15 cellular contexts compared by ENCODE assay signal in genomic region chr1:109639063-109639840, GRCh38. TPM values are rescaled to one million over a fixed set of nuclear protein-coding genes. Genes with fewer than 3 reads are reported as not detected.
DNase-seq lines count a peak whose midpoint lies in the region; ATAC-seq, FAIRE-seq and TF ChIP-seq lines count a peak whose summit lies in the region.
"Had no signal": no experiment of that assay in that cellular context is flagged by ENCODE, and none has a peak within 500 bp of the region (broad histone marks: within the 10 kb centered on the region; RNA-seq: fewer than 3 reads in every experiment).

No MANE protein-coding gene starts in this region.

- H3K27me3 ChIP-seq in adrenal gland (no peaks in the 10 kb centered on the region), upper lobe of right lung (no peaks in the 10 kb centered on the region), HepG2 (ENCODE audit: control insufficient read depth in 1 of 2, insufficient read depth in 2 of 2, low read length in 2 of 2) (0 out of 5 replicates have a peak, but pooled peaks cover 0 to 3% of the 10 kb centered on the region in 2 experiments)
- H3K27me3 ChIP-seq: BLaER1 treated with 17β-estradiol and CSF1 and Interleukin-3, amounts not matched to agents 10 nM and 100 nM had no signal

- no peak overlapping the region for H3K4me2 ChIP-seq in HepG2 (ENCODE audit: low read depth, low read length)
- H3K4me2 ChIP-seq: BLaER1 treated with 17β-estradiol and CSF1 and Interleukin-3, amounts not matched to agents 10 nM and 100 nM had no signal

- no peak overlapping the region for H3K27ac Mint-ChIP-seq in activated CD8-positive, alpha-beta T cell treated with anti-CD3 and anti-CD28 coated beads, Interleukin-2, amount 10 ng/mL, durations not matched to agents 7 days and 5 days
- H3K27ac Mint-ChIP-seq in activated CD8-positive, alpha-beta T cell treated with anti-CD3 and anti-CD28 coated beads for 36 hours = no peak overlapping the region

- POLR2A ChIA-PET in activated CD8-positive, alpha-beta T cell treated with anti-CD3 and anti-CD28 coated beads, Interleukin-2, amount 10 ng/mL, durations not matched to agents 7 days and 5 days (lab: Charles Lee) = interaction anchor here (0.5 to 3.5 kb wide), 7 partner anchors 10 to 395 kb away, joined by 3 to 29 read pairs (median 4); partner anchors contain the start of genes AMPD2, GNAI3 and STRIP1
- POLR2A ChIA-PET in activated CD8-positive, alpha-beta T cell treated with anti-CD3 and anti-CD28 coated beads for 36 hours (lab: Charles Lee) = interaction anchor here (0.6 to 1.7 kb wide), 6 partner anchors 12 to 345 kb away, joined by 3 to 4 read pairs (median 4); partner anchors contain the start of genes AHCYL1, AMPD2 and GNAT2
- POLR2A ChIA-PET in HepG2 (lab: Yijun Ruan, JAX) = interaction anchor here (1.2 to 3.8 kb wide), 6 partner anchors 11 to 135 kb away, joined by 3 to 23 read pairs (median 4); partner anchors contain the start of genes EPS8L3 and GNAI3

- 82 to 83% (median 83%) methylated on average over 5 to 9 of the region's 9 CpGs for WGBS in adrenal gland, 4 donors
- WGBS in HepG2 (ENCODE audit: low lambda C conversion rate) = 32% methylated on average over 6 of the region's 9 CpGs

- H3K36me3 ChIP-seq in adrenal gland (replicated peaks in 1 of 2) (no peaks in the 10 kb centered on the region), upper lobe of right lung (no peaks in the 10 kb centered on the region), HepG2 (replicated peaks in 1 of 2; ENCODE audit: control insufficient read depth in 1 of 2, insufficient read depth in 2 of 2, low read length in 2 of 2) (no peaks in the 10 kb centered on the region)
- H3K36me3 ChIP-seq: BLaER1 treated with 17β-estradiol and CSF1 and Interleukin-3, amounts not matched to agents 10 nM and 100 nM had no signal

- in situ Hi-C loops in HepG2 (cut with HindIII; ENCODE audit: extremely low pct_ligation_motif_present, low pct_unique_long_range_greater_than_20kb) = no loop called here

- peaks cover 35% of the 10 kb centered on the region for H3K4me1 Mint-ChIP-seq in activated CD8-positive, alpha-beta T cell treated with anti-CD3 and anti-CD28 coated beads, Interleukin-2, amount 10 ng/mL, durations not matched to agents 7 days and 5 days (ENCODE audit: low read depth)
- peaks cover 18% of the 10 kb centered on the region for H3K4me1 Mint-ChIP-seq in activated CD8-positive, alpha-beta T cell treated with anti-CD3 and anti-CD28 coated beads for 36 hours (ENCODE audit: low read depth)

- peaks cover 4% of the 10 kb centered on the region for H3K27me3 Mint-ChIP-seq in activated CD8-positive, alpha-beta T cell treated with anti-CD3 and anti-CD28 coated beads, Interleukin-2, amount 10 ng/mL, durations not matched to agents 7 days and 5 days (ENCODE audit: low read depth)
- H3K27me3 Mint-ChIP-seq in activated CD8-positive, alpha-beta T cell treated with anti-CD3 and anti-CD28 coated beads for 36 hours = no peaks in the 10 kb centered on the region

- no peaks in the 10 kb centered on the region for H3K79me2 ChIP-seq in HepG2 (ENCODE audit: insufficient read depth, low read length)

- H3K9me3 Mint-ChIP-seq in activated CD8-positive, alpha-beta T cell treated with anti-CD3 and anti-CD28 coated beads, Interleukin-2, amount 10 ng/mL, durations not matched to agents 7 days and 5 days (ENCODE audit: insufficient read depth) = no peaks in the 10 kb centered on the region
- H3K9me3 Mint-ChIP-seq in activated CD8-positive, alpha-beta T cell treated with anti-CD3 and anti-CD28 coated beads for 36 hours = no peaks in the 10 kb centered on the region

- H3K4me1 ChIP-seq in adrenal gland (replicated peaks in 1 of 2) (peaks cover 0 to 11% of the 10 kb centered on the region in 2 donors), upper lobe of right lung (peaks cover 8% of the 10 kb centered on the region), HepG2 (ENCODE audit: insufficient read depth, low read length) (peaks cover 33% of the 10 kb centered on the region)

- TF ChIP-seq RAD21 in HepG2 (CRISPR knock-in tag; IDR thresholded peaks at IDR 0.05) = no peak

- CTCF ChIA-PET in activated CD8-positive, alpha-beta T cell treated with anti-CD3 and anti-CD28 coated beads, Interleukin-2, amount 10 ng/mL, durations not matched to agents 7 days and 5 days (lab: Charles Lee) = interaction anchor here (0.6 to 13.1 kb wide), 48 partner anchors 11 to 466 kb away, joined by 3 to 340 read pairs (median 10); partner anchors contain the start of genes AHCYL1, AMIGO1, AMPD2 and GNAI3
- CTCF ChIA-PET in activated CD8-positive, alpha-beta T cell treated with anti-CD3 and anti-CD28 coated beads for 36 hours (lab: Charles Lee) = interaction anchor here (0.6 to 18.5 kb wide), 57 partner anchors 9 to 421 kb away, joined by 3 to 294 read pairs (median 9); partner anchors contain the start of genes AHCYL1, AMPD2, GNAI3 and GNAT2
- CTCF ChIA-PET in HepG2 (lab: Yijun Ruan, JAX; ENCODE audit: low intra/inter-chr PET ratio, low total read pairs) = interaction anchor here (1.2 to 2.6 kb wide), 2 partner anchors 93 to 134 kb away, joined by 7 to 13 read pairs; no protein-coding TSS in a partner anchor

- no peaks in the 10 kb centered on the region for H4K20me1 ChIP-seq in HepG2 (ENCODE audit: insufficient read depth, low read length)

- intact Hi-C loops in activated CD8-positive, alpha-beta T cell treated with anti-CD3 and anti-CD28 coated beads for 36 hours (cut with micrococcal nuclease) = no loop called here
- intact Hi-C loops in adrenal gland (cut with DNase I) = no loop called here
- intact Hi-C loops in upper lobe of right lung (cut with DNase I) = no loop called here
- intact Hi-C loops in HepG2 (cut with micrococcal nuclease; ENCODE audit: unreplicated experiment) = loop anchor here (2.0 kb wide), 1 partner anchor 96 kb away; no protein-coding TSS in a partner anchor

- H2AFZ ChIP-seq in HepG2 (ENCODE audit: low read length) = no peak overlapping the region

- no peak for TF ChIP-seq EP300 in HepG2 (IDR thresholded peaks at IDR 0.05; ENCODE audit: low read depth in 2 of 2, low read length in 2 of 2)
- TF ChIP-seq EP300 in HepG2 (CRISPR knock-in tag; IDR thresholded peaks at IDR 0.05; ENCODE audit: borderline replicate concordance) = no peak

- H3K9me3 ChIP-seq in adrenal gland (replicated peaks in 1 of 3) = no peaks in the 10 kb centered on the region
- no peaks in the 10 kb centered on the region for H3K9me3 ChIP-seq in upper lobe of right lung
- no peaks in the 10 kb centered on the region for H3K9me3 ChIP-seq in HepG2 (ENCODE audit: low read length)
- H3K9me3 ChIP-seq: BLaER1 treated with 17β-estradiol and CSF1 and Interleukin-3, amounts not matched to agents 10 nM and 100 nM had no signal

- H3K36me3 Mint-ChIP-seq in activated CD8-positive, alpha-beta T cell treated with anti-CD3 and anti-CD28 coated beads, Interleukin-2, amount 10 ng/mL, durations not matched to agents 7 days and 5 days (ENCODE audit: low read depth) = no peaks in the 10 kb centered on the region
- H3K36me3 Mint-ChIP-seq in activated CD8-positive, alpha-beta T cell treated with anti-CD3 and anti-CD28 coated beads for 36 hours (ENCODE audit: low read depth) = no peaks in the 10 kb centered on the region

- TF ChIP-seq POLR2A in adrenal gland (IDR thresholded peaks at IDR 0.05) (no peak), erythroblast (IDR thresholded peaks at IDR 0.05; ENCODE audit: low read length) (no peak), HepG2 (IDR thresholded peaks at IDR 0.05; ENCODE audit: insufficient read depth in 1 of 2, low read depth in 2 of 2, low read length in 2 of 2) (no peak)

- H3K9ac ChIP-seq in HepG2 (ENCODE audit: insufficient read depth, low read depth, low read length) = no peak overlapping the region
- H3K9ac ChIP-seq: BLaER1 treated with 17β-estradiol and CSF1 and Interleukin-3, amounts not matched to agents 10 nM and 100 nM had no signal

- TF ChIP-seq CTCF in activated CD8-positive, alpha-beta T cell treated with anti-CD3 and anti-CD28 coated beads for 36 hours (IDR thresholded peaks at IDR 0.05) = no peak
- TF ChIP-seq CTCF in adrenal gland (IDR thresholded peaks at IDR 0.05) (no peak), upper lobe of right lung (IDR thresholded peaks at IDR 0.05) (no peak), HepG2 (CRISPR knock-in tag; IDR thresholded peaks at IDR 0.05) (no peak)

- no peak for FAIRE-seq in HepG2 (lab: Jason Lieb, UNC)
- FAIRE-seq: H54, RCC 7860 had no signal

- no peak for ATAC-seq in activated CD8-positive, alpha-beta T cell treated with anti-CD3 and anti-CD28 coated beads, Interleukin-2, amount 10 ng/mL, durations not matched to agents 7 days and 5 days
- ATAC-seq in activated CD8-positive, alpha-beta T cell treated with anti-CD3 and anti-CD28 coated beads for 36 hours = no peak
- ATAC-seq in upper lobe of right lung (no peak), HepG2 (no peak)

- DNase-seq in activated CD8-positive, alpha-beta T cell treated with anti-CD3 and anti-CD28 coated beads, Interleukin-2, amount 10 ng/mL, durations not matched to agents 7 days and 5 days = peak; percentile 16
- no peak for DNase-seq in activated CD8-positive, alpha-beta T cell treated with anti-CD3 and anti-CD28 coated beads for 36 hours
- DNase-seq in adrenal gland = peak in 4 of 7 donors; percentile 9 to 49 (median 11)
- peak; percentile 37 to 58 for DNase-seq in erythroblast (lab: John Stamatoyannopoulos, UW)
- peak; percentile 40 for DNase-seq in upper lobe of right lung
- no peak for DNase-seq in HepG2 (ENCODE audit: low spot score)
- DNase-seq in OCI-M2 (lab: John Stamatoyannopoulos, UW; ENCODE audit: unreplicated experiment) = no peak
- DNase-seq in NOMO-1 (lab: John Stamatoyannopoulos, UW; ENCODE audit: unreplicated experiment in 2 of 2) = no peak
- DNase-seq: GF-D8, NCI-H2081 treated with DMSO at 0.1 percent for 48 hours, NCI-H226 had no signal

- H3K4me3 ChIP-seq in adrenal gland (no peak overlapping the region), upper lobe of right lung (no peak overlapping the region), HepG2 (replicated peaks in 1 of 3; ENCODE audit: insufficient read depth in 1 of 3, low read depth in 2 of 3, low read length in 3 of 3) (no peak overlapping the region)
- H3K4me3 ChIP-seq: BLaER1 treated with 17β-estradiol and CSF1 and Interleukin-3, amounts not matched to agents 10 nM and 100 nM had no signal

- no peak overlapping the region for H3K27ac ChIP-seq in adrenal gland
- no peak overlapping the region for H3K27ac ChIP-seq in upper lobe of right lung
- H3K27ac ChIP-seq in HepG2 (ENCODE audit: extremely low read length, insufficient read depth, low read length) = no peak overlapping the region
- H3K27ac ChIP-seq: BLaER1 treated with 17β-estradiol and CSF1 and Interleukin-3, amounts not matched to agents 10 nM and 100 nM had no signal

- no peak overlapping the region for H3K4me3 Mint-ChIP-seq in activated CD8-positive, alpha-beta T cell treated with anti-CD3 and anti-CD28 coated beads, Interleukin-2, amount 10 ng/mL, durations not matched to agents 7 days and 5 days
- H3K4me3 Mint-ChIP-seq in activated CD8-positive, alpha-beta T cell treated with anti-CD3 and anti-CD28 coated beads for 36 hours = no peak overlapping the region

- BruUV-seq in HepG2 (replicated peaks; lab: Mats Ljungman, UMichigan) = no TSS peak

RNA-seq across cellular contexts. Expression of gene GSTM4, which starts 16.6 kb away (rescaled TPM):
- 10 to 100 TPM; 17.0 to 18.5 TPM for total RNA-seq in activated CD8-positive, alpha-beta T cell treated with anti-CD3 and anti-CD28 coated beads, Interleukin-2, amount 10 ng/mL, durations not matched to agents 7 days and 5 days
- total RNA-seq in activated CD8-positive, alpha-beta T cell treated with anti-CD3 and anti-CD28 coated beads for 36 hours = 10 to 100 TPM in 1 of 2 experiments, 1 to 10 TPM in 1; 8.3 to 10.5 TPM
- total RNA-seq in adrenal gland (10 to 100 TPM; 20.5 to 71.0 (median 32.5) TPM), upper lobe of right lung (17.2 TPM), HepG2 (2016; rRNA removed; fragmentation: Illumina TruSeq; extraction: Trizol) (25.3 and 30.6 TPM in 2 replicates)
- polyA plus RNA-seq in adrenal gland (10 to 100 TPM; 20.7 to 57.5 (median 40.8) TPM), HepG2 (2011; rRNA removed) (36.7 and 40.8 TPM in 2 replicates)
- 5.6 and 6.1 TPM in 2 replicates for total RNA-seq in HepG2 (2016; cell fraction: cytosol; rRNA removed; fragmentation: Illumina TruSeq; extraction: Trizol; ENCODE audit: low read depth)
- 24.3 and 31.1 TPM in 2 replicates for total RNA-seq in HepG2 (2016; cell fraction: insoluble cytoplasmic fraction; rRNA removed; fragmentation: Illumina TruSeq; extraction: Trizol)
- total RNA-seq in HepG2 (2016; cell fraction: membrane; rRNA removed; fragmentation: Illumina TruSeq; extraction: Trizol) = 7.3 and 9.5 TPM in 2 replicates
- 21.1 and 23.4 TPM in 2 replicates for total RNA-seq in HepG2 (2016; cell fraction: nucleus; rRNA removed; fragmentation: Illumina TruSeq; extraction: Trizol)
- polyA plus RNA-seq in HepG2 (2011; cell fraction: cytosol; rRNA removed) = 29.0 and 30.5 TPM in 2 replicates
- polyA plus RNA-seq in HepG2 (2011; cell fraction: nucleus; rRNA removed) = 60.6 and 65.2 TPM in 2 replicates
- 22.1 and 35.2 TPM in 2 replicates for polyA plus RNA-seq in HepG2 (2012)
- 7.6 and 9.9 TPM in 2 replicates for polyA plus RNA-seq in HepG2 (2016; cell fraction: cytosol; fragmentation: Illumina TruSeq; extraction: Trizol; ENCODE audit: low read depth)
- polyA plus RNA-seq in HepG2 (2016; cell fraction: insoluble cytoplasmic fraction; fragmentation: Illumina TruSeq; extraction: Trizol; ENCODE audit: low read depth) = 56.0 and 57.9 TPM in 2 replicates
- polyA plus RNA-seq in HepG2 (2016; cell fraction: membrane; fragmentation: Illumina TruSeq; extraction: Trizol; ENCODE audit: low read depth) = 10.7 and 14.0 TPM in 2 replicates
- 45.9 and 50.6 TPM in 2 replicates for polyA plus RNA-seq in HepG2 (2016; cell fraction: nucleus; fragmentation: Illumina TruSeq; extraction: Trizol; ENCODE audit: insufficient read depth, low read depth)
- 10.0 and 40.8 TPM in 2 replicates for polyA minus RNA-seq in HepG2 (2011; rRNA and poly(A)+ RNA removed; ENCODE audit: low replicate concordance)
- 14.8 and 15.5 TPM in 2 replicates for polyA minus RNA-seq in HepG2 (2011; cell fraction: cytosol; rRNA and poly(A)+ RNA removed)
- 23.6 and 26.2 TPM in 2 replicates for polyA minus RNA-seq in HepG2 (2011; cell fraction: nucleus; rRNA and poly(A)+ RNA removed)

RNA-seq across cellular contexts. Expression of gene AMPD2, which starts 19.6 kb away (rescaled TPM):
- 100 to 1,000 TPM; 123 to 133 TPM for total RNA-seq in activated CD8-positive, alpha-beta T cell treated with anti-CD3 and anti-CD28 coated beads, Interleukin-2, amount 10 ng/mL, durations not matched to agents 7 days and 5 days
- 100 to 1,000 TPM; 107 to 119 TPM for total RNA-seq in activated CD8-positive, alpha-beta T cell treated with anti-CD3 and anti-CD28 coated beads for 36 hours
- total RNA-seq in adrenal gland = 100 to 1,000 TPM in 1 of 8 donors, 10 to 100 TPM in 7; 40.3 to 170 (median 71.8) TPM
- 100 to 1,000 TPM in 1 of 3 donors, 10 to 100 TPM in 2; 32.3 to 130 (median 60.7) TPM for polyA plus RNA-seq in adrenal gland
- 56.9 TPM for total RNA-seq in upper lobe of right lung
- 35.4 and 62.3 TPM in 2 replicates for total RNA-seq in HepG2 (2016; rRNA removed; fragmentation: Illumina TruSeq; extraction: Trizol)
- total RNA-seq in HepG2 (2016; cell fraction: cytosol; rRNA removed; fragmentation: Illumina TruSeq; extraction: Trizol; ENCODE audit: low read depth) = 20.0 and 20.2 TPM in 2 replicates
- total RNA-seq in HepG2 (2016; cell fraction: insoluble cytoplasmic fraction; rRNA removed; fragmentation: Illumina TruSeq; extraction: Trizol) = 32.6 and 64.7 TPM in 2 replicates
- total RNA-seq in HepG2 (2016; cell fraction: membrane; rRNA removed; fragmentation: Illumina TruSeq; extraction: Trizol) = 19.8 and 21.1 TPM in 2 replicates
- 80.0 and 95.3 TPM in 2 replicates for total RNA-seq in HepG2 (2016; cell fraction: nucleus; rRNA removed; fragmentation: Illumina TruSeq; extraction: Trizol)
- polyA plus RNA-seq in HepG2 (2011; rRNA removed) = 82.0 and 101 TPM in 2 replicates
- polyA plus RNA-seq in HepG2 (2011; cell fraction: cytosol; rRNA removed) = 18.3 and 29.8 TPM in 2 replicates
- polyA plus RNA-seq in HepG2 (2011; cell fraction: nucleus; rRNA removed) = 742 and 904 TPM in 2 replicates
- polyA plus RNA-seq in HepG2 (2012) = 61.2 and 88.0 TPM in 2 replicates
- 4.4 and 5.7 TPM in 2 replicates for polyA plus RNA-seq in HepG2 (2016; cell fraction: cytosol; fragmentation: Illumina TruSeq; extraction: Trizol; ENCODE audit: low read depth)
- 30.8 and 40.4 TPM in 2 replicates for polyA plus RNA-seq in HepG2 (2016; cell fraction: insoluble cytoplasmic fraction; fragmentation: Illumina TruSeq; extraction: Trizol; ENCODE audit: low read depth)
- polyA plus RNA-seq in HepG2 (2016; cell fraction: membrane; fragmentation: Illumina TruSeq; extraction: Trizol; ENCODE audit: low read depth) = 9.8 and 10.4 TPM in 2 replicates
- 212 and 215 TPM in 2 replicates for polyA plus RNA-seq in HepG2 (2016; cell fraction: nucleus; fragmentation: Illumina TruSeq; extraction: Trizol; ENCODE audit: insufficient read depth, low read depth)
- polyA minus RNA-seq in HepG2 (2011; rRNA and poly(A)+ RNA removed; ENCODE audit: low replicate concordance) = 85.1 and 107 TPM in 2 replicates
- polyA minus RNA-seq in HepG2 (2011; cell fraction: cytosol; rRNA and poly(A)+ RNA removed) = 18.3 and 23.2 TPM in 2 replicates
- 112 and 125 TPM in 2 replicates for polyA minus RNA-seq in HepG2 (2011; cell fraction: nucleus; rRNA and poly(A)+ RNA removed)

RNA-seq across cellular contexts. Expression of gene GNAT2, which starts 19.8 kb away (rescaled TPM):
- total RNA-seq in activated CD8-positive, alpha-beta T cell treated with anti-CD3 and anti-CD28 coated beads, Interleukin-2, amount 10 ng/mL, durations not matched to agents 7 days and 5 days = not detected
- under 1 TPM; 0.81 to 0.88 TPM for total RNA-seq in activated CD8-positive, alpha-beta T cell treated with anti-CD3 and anti-CD28 coated beads for 36 hours
- total RNA-seq in adrenal gland (under 1 TPM in 3 of 8 donors, not detected in 5; 0.36 to 0.95 (median 0.38) TPM), upper lobe of right lung (not detected), HepG2 (2016; rRNA removed; fragmentation: Illumina TruSeq; extraction: Trizol) (0.20 and 0.24 TPM in 2 replicates)
- polyA plus RNA-seq in adrenal gland (under 1 TPM in 1 of 3 donors, not detected in 2; 0.29 TPM), HepG2 (2011; rRNA removed) (0.08 TPM in 1 of 2 replicates, not detected in the other)
- total RNA-seq in HepG2 (2016; cell fraction: cytosol; rRNA removed; fragmentation: Illumina TruSeq; extraction: Trizol; ENCODE audit: low read depth) = not detected in 2 replicates
- total RNA-seq in HepG2 (2016; cell fraction: insoluble cytoplasmic fraction; rRNA removed; fragmentation: Illumina TruSeq; extraction: Trizol) = 0.49 and 0.61 TPM in 2 replicates
- total RNA-seq in HepG2 (2016; cell fraction: membrane; rRNA removed; fragmentation: Illumina TruSeq; extraction: Trizol) = 0.21 TPM in 1 of 2 replicates, not detected in the other
- total RNA-seq in HepG2 (2016; cell fraction: nucleus; rRNA removed; fragmentation: Illumina TruSeq; extraction: Trizol) = not detected in 2 replicates
- polyA plus RNA-seq in HepG2 (2011; cell fraction: cytosol; rRNA removed) = 0.04 and 0.05 TPM in 2 replicates
- polyA plus RNA-seq in HepG2 (2011; cell fraction: nucleus; rRNA removed) = not detected in 2 replicates
- not detected in 2 replicates for polyA plus RNA-seq in HepG2 (2012)
- 0.18 TPM in 1 of 2 replicates, not detected in the other for polyA plus RNA-seq in HepG2 (2016; cell fraction: cytosol; fragmentation: Illumina TruSeq; extraction: Trizol; ENCODE audit: low read depth)
- not detected in 2 replicates for polyA plus RNA-seq in HepG2 (2016; cell fraction: insoluble cytoplasmic fraction; fragmentation: Illumina TruSeq; extraction: Trizol; ENCODE audit: low read depth)
- polyA plus RNA-seq in HepG2 (2016; cell fraction: membrane; fragmentation: Illumina TruSeq; extraction: Trizol; ENCODE audit: low read depth) = 0.17 and 0.52 TPM in 2 replicates
- not detected in 2 replicates for polyA plus RNA-seq in HepG2 (2016; cell fraction: nucleus; fragmentation: Illumina TruSeq; extraction: Trizol; ENCODE audit: insufficient read depth, low read depth)
- polyA minus RNA-seq in HepG2 (2011; rRNA and poly(A)+ RNA removed; ENCODE audit: low replicate concordance) = not detected in 2 replicates
- polyA minus RNA-seq in HepG2 (2011; cell fraction: cytosol; rRNA and poly(A)+ RNA removed) = not detected in 2 replicates
- not detected in 2 replicates for polyA minus RNA-seq in HepG2 (2011; cell fraction: nucleus; rRNA and poly(A)+ RNA removed)
- total RNA-seq: A172 had no signal

RNA-seq across cellular contexts. Expression of gene GSTM2, which starts 28.6 kb away (rescaled TPM):
- total RNA-seq in activated CD8-positive, alpha-beta T cell treated with anti-CD3 and anti-CD28 coated beads, Interleukin-2, amount 10 ng/mL, durations not matched to agents 7 days and 5 days = 10 to 100 TPM; 18.2 to 19.3 TPM
- total RNA-seq in activated CD8-positive, alpha-beta T cell treated with anti-CD3 and anti-CD28 coated beads for 36 hours = 10 to 100 TPM; 13.6 to 16.2 TPM
- total RNA-seq in adrenal gland (100 to 1,000 TPM in 2 of 8 donors, 10 to 100 TPM in 6; 17.2 to 105 (median 63.4) TPM), upper lobe of right lung (37.3 TPM), HepG2 (2016; rRNA removed; fragmentation: Illumina TruSeq; extraction: Trizol) (6.5 and 7.0 TPM in 2 replicates)
- polyA plus RNA-seq in adrenal gland (100 to 1,000 TPM in 2 of 3 donors, 10 to 100 TPM in 1; 37.3 to 495 (median 360) TPM), HepG2 (2011; rRNA removed) (15.0 and 17.0 TPM in 2 replicates)
- total RNA-seq in HepG2 (2016; cell fraction: cytosol; rRNA removed; fragmentation: Illumina TruSeq; extraction: Trizol; ENCODE audit: low read depth) = 1.9 and 2.5 TPM in 2 replicates
- total RNA-seq in HepG2 (2016; cell fraction: insoluble cytoplasmic fraction; rRNA removed; fragmentation: Illumina TruSeq; extraction: Trizol) = 8.1 and 8.3 TPM in 2 replicates
- 2.0 and 2.7 TPM in 2 replicates for total RNA-seq in HepG2 (2016; cell fraction: membrane; rRNA removed; fragmentation: Illumina TruSeq; extraction: Trizol)
- total RNA-seq in HepG2 (2016; cell fraction: nucleus; rRNA removed; fragmentation: Illumina TruSeq; extraction: Trizol) = 8.1 and 8.5 TPM in 2 replicates
- polyA plus RNA-seq in HepG2 (2011; cell fraction: cytosol; rRNA removed) = 5.9 and 7.2 TPM in 2 replicates
- 102 and 131 TPM in 2 replicates for polyA plus RNA-seq in HepG2 (2011; cell fraction: nucleus; rRNA removed)
- 19.7 and 21.3 TPM in 2 replicates for polyA plus RNA-seq in HepG2 (2012)
- polyA plus RNA-seq in HepG2 (2016; cell fraction: cytosol; fragmentation: Illumina TruSeq; extraction: Trizol; ENCODE audit: low read depth) = 4.7 and 5.2 TPM in 2 replicates
- 15.3 and 17.0 TPM in 2 replicates for polyA plus RNA-seq in HepG2 (2016; cell fraction: insoluble cytoplasmic fraction; fragmentation: Illumina TruSeq; extraction: Trizol; ENCODE audit: low read depth)
- 3.5 and 4.5 TPM in 2 replicates for polyA plus RNA-seq in HepG2 (2016; cell fraction: membrane; fragmentation: Illumina TruSeq; extraction: Trizol; ENCODE audit: low read depth)
- polyA plus RNA-seq in HepG2 (2016; cell fraction: nucleus; fragmentation: Illumina TruSeq; extraction: Trizol; ENCODE audit: insufficient read depth, low read depth) = 30.8 and 32.2 TPM in 2 replicates
- polyA minus RNA-seq in HepG2 (2011; rRNA and poly(A)+ RNA removed; ENCODE audit: low replicate concordance) = 0.26 and 6.7 TPM in 2 replicates
- polyA minus RNA-seq in HepG2 (2011; cell fraction: cytosol; rRNA and poly(A)+ RNA removed) = 1.7 and 2.7 TPM in 2 replicates
- polyA minus RNA-seq in HepG2 (2011; cell fraction: nucleus; rRNA and poly(A)+ RNA removed) = 12.9 TPM in 2 replicates

RNA-seq across cellular contexts. Expression of gene GSTM1, which starts 48.4 kb away (rescaled TPM):
- total RNA-seq in activated CD8-positive, alpha-beta T cell treated with anti-CD3 and anti-CD28 coated beads, Interleukin-2, amount 10 ng/mL, durations not matched to agents 7 days and 5 days = 10 to 100 TPM; 30.2 to 31.5 TPM
- total RNA-seq in activated CD8-positive, alpha-beta T cell treated with anti-CD3 and anti-CD28 coated beads for 36 hours = 10 to 100 TPM; 47.9 to 49.6 TPM
- 100 to 1,000 TPM in 2 of 8 donors, under 1 TPM in 1, not detected in 5; 0.28 to 301 (median 150) TPM for total RNA-seq in adrenal gland
- polyA plus RNA-seq in adrenal gland = 100 to 1,000 TPM in 2 of 3 donors, not detected in 1; 114 to 242 TPM
- total RNA-seq in upper lobe of right lung = not detected
- not detected in 2 replicates for total RNA-seq in HepG2 (2016; rRNA removed; fragmentation: Illumina TruSeq; extraction: Trizol)
- not detected in 2 replicates for total RNA-seq in HepG2 (2016; cell fraction: cytosol; rRNA removed; fragmentation: Illumina TruSeq; extraction: Trizol; ENCODE audit: low read depth)
- total RNA-seq in HepG2 (2016; cell fraction: insoluble cytoplasmic fraction; rRNA removed; fragmentation: Illumina TruSeq; extraction: Trizol) = 0.15 TPM in 1 of 2 replicates, not detected in the other
- total RNA-seq in HepG2 (2016; cell fraction: membrane; rRNA removed; fragmentation: Illumina TruSeq; extraction: Trizol) = not detected in 2 replicates
- not detected in 2 replicates for total RNA-seq in HepG2 (2016; cell fraction: nucleus; rRNA removed; fragmentation: Illumina TruSeq; extraction: Trizol)
- polyA plus RNA-seq in HepG2 (2011; rRNA removed) = 0.42 and 0.55 TPM in 2 replicates
- 0.22 and 0.66 TPM in 2 replicates for polyA plus RNA-seq in HepG2 (2011; cell fraction: cytosol; rRNA removed)
- polyA plus RNA-seq in HepG2 (2011; cell fraction: nucleus; rRNA removed) = 0.57 and 0.76 TPM in 2 replicates
- 0.27 TPM in 1 of 2 replicates, not detected in the other for polyA plus RNA-seq in HepG2 (2012)
- not detected in 2 replicates for polyA plus RNA-seq in HepG2 (2016; cell fraction: cytosol; fragmentation: Illumina TruSeq; extraction: Trizol; ENCODE audit: low read depth)
- 0.21 and 0.40 TPM in 2 replicates for polyA plus RNA-seq in HepG2 (2016; cell fraction: insoluble cytoplasmic fraction; fragmentation: Illumina TruSeq; extraction: Trizol; ENCODE audit: low read depth)
- not detected in 2 replicates for polyA plus RNA-seq in HepG2 (2016; cell fraction: membrane; fragmentation: Illumina TruSeq; extraction: Trizol; ENCODE audit: low read depth)
- polyA plus RNA-seq in HepG2 (2016; cell fraction: nucleus; fragmentation: Illumina TruSeq; extraction: Trizol; ENCODE audit: insufficient read depth, low read depth) = not detected in 2 replicates
- polyA minus RNA-seq in HepG2 (2011; rRNA and poly(A)+ RNA removed; ENCODE audit: low replicate concordance) = 1.6 TPM in 1 of 2 replicates, not detected in the other
- polyA minus RNA-seq in HepG2 (2011; cell fraction: cytosol; rRNA and poly(A)+ RNA removed) = not detected in 2 replicates
- polyA minus RNA-seq in HepG2 (2011; cell fraction: nucleus; rRNA and poly(A)+ RNA removed) = not detected in 2 replicates
- total RNA-seq: A172 had no signal

Comparison
In these comparisons a context has a peak if more than half of its experiments do, and no peak if none do; other contexts are left out.
1. DNase-seq: peak in activated CD8-positive, alpha-beta T cell treated with anti-CD3 and anti-CD28 coated beads, Interleukin-2, amount 10 ng/mL, durations not matched to agents 7 days and 5 days (single experiment), adrenal gland (4 of 7), erythroblast (2 of 2) and upper lobe of right lung (single experiment); none in activated CD8-positive, alpha-beta T cell treated with anti-CD3 and anti-CD28 coated beads for 36 hours (single experiment), HepG2 (single experiment), OCI-M2 (single experiment) and NOMO-1 (0 of 2).